ENCODE assay signal across 24 cellular contexts in genomic region chr10:1677307-1677939, GRCh38. TPM values are rescaled to one million over a fixed set of nuclear protein-coding genes. Genes with fewer than 3 reads are reported as not detected.
DNase-seq lines count a peak whose midpoint lies in the region; ATAC-seq and TF ChIP-seq lines count a peak whose summit lies in the region.
"Had no signal": no experiment of that assay in that cellular context is flagged by ENCODE, and none has a peak within 500 bp of the region (broad histone marks: within the 10 kb centered on the region; RNA-seq: fewer than 3 reads in every experiment).

No MANE protein-coding gene starts in this region.

- TF ChIP-seq CTCF in GM23338 (conservative IDR thresholded peaks at IDR 0.05; ENCODE audit: low read depth in 2 of 2): no peak
- TF ChIP-seq CTCF in OCI-LY1 (IDR thresholded peaks at IDR 0.05; ENCODE audit: low read length): no peak
- no peak for TF ChIP-seq CTCF in hepatocyte (IDR thresholded peaks at IDR 0.05; ENCODE audit: poor library complexity)
- TF ChIP-seq CTCF in Caco-2 (IDR thresholded peaks at IDR 0.05; ENCODE audit: insufficient read depth in 1 of 2, low read depth in 1 of 2, low read length in 1 of 2, severe bottlenecking in 1 of 2, unreplicated experiment in 1 of 2): no peak

- H3K9ac ChIP-seq in OCI-LY1 (ENCODE audit: low read length): peak overlapping the region; percentile 81

- H4K20me1 ChIP-seq in GM23338 (replicated peaks; ENCODE audit: insufficient read depth): no peaks in the 10 kb centered on the region
- H4K20me1 ChIP-seq in OCI-LY1 (ENCODE audit: insufficient read depth, low read length): no peaks in the 10 kb centered on the region
- H4K20me1 ChIP-seq in hepatocyte (ENCODE audit: insufficient read depth, poor library complexity, severe bottlenecking): no peaks in the 10 kb centered on the region

- H3K9me2 ChIP-seq in GM23338 (ENCODE audit: insufficient read depth) (no peaks in the 10 kb centered on the region), OCI-LY1 (ENCODE audit: low read depth, low read length) (no peaks in the 10 kb centered on the region), hepatocyte (replicated peaks; ENCODE audit: insufficient read depth) (no peaks in the 10 kb centered on the region)

- H3K27me3 Mint-ChIP-seq in GM23338 (ENCODE audit: insufficient read depth, low read depth, poor library complexity) (peaks cover 3% of the 10 kb centered on the region), memory B cell (peaks cover 16% of the 10 kb centered on the region), Caco-2 (ENCODE audit: insufficient read depth, unreplicated experiment) (peaks cover 21% of the 10 kb centered on the region)
- H3K27me3 Mint-ChIP-seq in activated T-cell treated with anti-CD3 and anti-CD28 coated beads, Interleukin-2, amount 50 U/mL, for 4 hours (ENCODE audit: low read depth): peaks cover 6% of the 10 kb centered on the region

- 84% methylated on average over 6 of the region's 6 CpGs for WGBS in hepatocyte (ENCODE audit: low lambda C conversion rate, missing lambda C conversion rate)

- no peak overlapping the region for H3K4me2 ChIP-seq in GM23338
- peak overlapping the region; percentile 88 for H3K4me2 ChIP-seq in OCI-LY1 (ENCODE audit: low read length)
- H3K4me2 ChIP-seq in hepatocyte: no peak overlapping the region

- H3K4me3 ChIP-seq in GM23338: no peak overlapping the region
- peak overlapping the region; percentile 74 for H3K4me3 ChIP-seq in OCI-LY1 (ENCODE audit: low read depth, low read length, poor library complexity, severe bottlenecking)
- H3K4me3 ChIP-seq in hepatocyte: no peak overlapping the region
- H3K4me3 ChIP-seq in Caco-2 (ENCODE audit: low read depth, low read length): no peak overlapping the region
- H3K4me3 ChIP-seq: SJSA1 had no signal

- no peak overlapping the region for H3K27ac ChIP-seq in GM23338 (ENCODE audit: low read depth)
- H3K27ac ChIP-seq in OCI-LY1 (ENCODE audit: low read depth, low read length, poor library complexity, severe bottlenecking): peak overlapping the region; percentile 87
- H3K27ac ChIP-seq in hepatocyte: no peak overlapping the region
- H3K27ac ChIP-seq: 22Rv1, RWPE1, SJSA1 had no signal

- H3K27me3 ChIP-seq in GM23338 (ENCODE audit: insufficient read depth): no peaks in the 10 kb centered on the region
- H3K27me3 ChIP-seq in OCI-LY1 (ENCODE audit: insufficient read depth, low read length): no peaks in the 10 kb centered on the region
- no peaks in the 10 kb centered on the region for H3K27me3 ChIP-seq in hepatocyte
- H3K27me3 ChIP-seq in Caco-2 (replicated peaks; ENCODE audit: control insufficient read depth, insufficient read depth, low read length): no peaks in the 10 kb centered on the region

- POLR2A ChIA-PET in Caco-2 (lab: Charles Lee): no interaction called here

- no peaks in the 10 kb centered on the region for H3K9me3 ChIP-seq in OCI-LY1 (ENCODE audit: low read length)
- no peaks in the 10 kb centered on the region for H3K9me3 ChIP-seq in hepatocyte (ENCODE audit: low read depth)
- H3K9me3 ChIP-seq in Caco-2: no peaks in the 10 kb centered on the region
- H3K9me3 ChIP-seq: SJSA1 had no signal

- CTCF ChIA-PET in Caco-2 (lab: Charles Lee): no interaction called here

- H3K4me3 Mint-ChIP-seq in GM23338 (no peak overlapping the region), memory B cell (no peak overlapping the region), Caco-2 (ENCODE audit: unreplicated experiment) (no peak overlapping the region)
- H3K4me3 Mint-ChIP-seq in activated T-cell treated with anti-CD3 and anti-CD28 coated beads, Interleukin-2, amount 50 U/mL, for 4 hours: no peak overlapping the region
- H3K4me3 Mint-ChIP-seq: CD4-positive, alpha-beta memory T cell had no signal

- intact Hi-C loops in Caco-2 (cut with micrococcal nuclease; ENCODE audit: unreplicated experiment): no loop called here

- H3K36me3 ChIP-seq in GM23338 (ENCODE audit: insufficient read depth) (no peaks in the 10 kb centered on the region), OCI-LY1 (ENCODE audit: insufficient read depth, low read length) (peaks cover 37% of the 10 kb centered on the region), hepatocyte (replicated peaks; ENCODE audit: insufficient read depth, low read depth) (no peaks in the 10 kb centered on the region), Caco-2 (ENCODE audit: control insufficient read depth, insufficient read depth, low read length) (no peaks in the 10 kb centered on the region)
- H3K36me3 ChIP-seq: SJSA1 had no signal

- H3K27ac Mint-ChIP-seq in GM23338: no peak overlapping the region
- H3K27ac Mint-ChIP-seq in memory B cell: no peak overlapping the region
- H3K27ac Mint-ChIP-seq in Caco-2 (ENCODE audit: unreplicated experiment): no peak overlapping the region
- H3K27ac Mint-ChIP-seq: CD4-positive, alpha-beta memory T cell had no signal

- no peaks in the 10 kb centered on the region for H3K36me3 Mint-ChIP-seq in GM23338 (ENCODE audit: low read depth)
- peaks cover 3% of the 10 kb centered on the region for H3K36me3 Mint-ChIP-seq in memory B cell
- no peaks in the 10 kb centered on the region for H3K36me3 Mint-ChIP-seq in Caco-2 (ENCODE audit: insufficient read depth, unreplicated experiment)
- no peaks in the 10 kb centered on the region for H3K36me3 Mint-ChIP-seq in activated T-cell treated with anti-CD3 and anti-CD28 coated beads, Interleukin-2, amount 50 U/mL, for 4 hours (ENCODE audit: insufficient read depth)
- H3K36me3 Mint-ChIP-seq: CD4-positive, alpha-beta memory T cell had no signal

- H3K4me1 ChIP-seq in GM23338 (ENCODE audit: insufficient read depth) (no peaks in the 10 kb centered on the region), OCI-LY1 (ENCODE audit: insufficient read depth, low read length, severe bottlenecking) (peaks cover 60% of the 10 kb centered on the region), hepatocyte (ENCODE audit: insufficient read depth) (no peaks in the 10 kb centered on the region), Caco-2 (no peaks in the 10 kb centered on the region)
- H3K4me1 ChIP-seq: SJSA1 had no signal

- H3F3A ChIP-seq in GM23338 (replicated peaks; ENCODE audit: low read depth) (no peaks in the 10 kb centered on the region), OCI-LY1 (ENCODE audit: insufficient read depth, low read length) (no peaks in the 10 kb centered on the region)

- ATAC-seq in GM23338: peak; percentile 28; the same call in 1 of the 3 replicates
- peak; percentile 75 for ATAC-seq in memory B cell (ENCODE audit: low read depth)
- ATAC-seq in activated T-cell treated with anti-CD3 and anti-CD28 coated beads, Interleukin-2, amount 50 U/mL, for 4 hours: no peak
- ATAC-seq: HCT116, PC-3 had no signal

- BruUV-seq in Caco-2 (replicated peaks; lab: Mats Ljungman, UMichigan): no TSS peak

- DNase-seq in NCI-H1092 treated with DMSO at 0.1 percent for 48 hours (lab: John Stamatoyannopoulos, UW) (peak; percentile 8), NCI-H1092 (lab: John Stamatoyannopoulos, UW) (no peak), GM23338 (ENCODE audit: low spot score) (no peak), memory B cell (ENCODE audit: low spot score in 2 of 2) (no peak), hepatocyte (ENCODE audit: low spot score) (no peak), Caco-2 (no peak)
- no peak for DNase-seq in activated T-cell treated with anti-CD3 and anti-CD28 coated beads, Interleukin-2, amount 50 U/mL, for 4 hours
- DNase-seq: CD4-positive, alpha-beta memory T cell; DND-41; IMR-90; Kasumi-1; MM.1S; NCI-H2029; NCI-H2227 treated with DMSO at 0.1 percent for 48 hours; NCI-H69; PC-3; SW 1271 had no signal

- peaks cover 19% of the 10 kb centered on the region for H3K4me1 Mint-ChIP-seq in GM23338
- peaks cover 20% of the 10 kb centered on the region for H3K4me1 Mint-ChIP-seq in memory B cell
- H3K4me1 Mint-ChIP-seq in Caco-2 (ENCODE audit: low read depth, unreplicated experiment): peaks cover 7% of the 10 kb centered on the region
- peaks cover 2% of the 10 kb centered on the region for H3K4me1 Mint-ChIP-seq in activated T-cell treated with anti-CD3 and anti-CD28 coated beads, Interleukin-2, amount 50 U/mL, for 4 hours (ENCODE audit: low read depth)

- H3K9me3 Mint-ChIP-seq in GM23338 (no peaks in the 10 kb centered on the region), memory B cell (no peaks in the 10 kb centered on the region), Caco-2 (ENCODE audit: unreplicated experiment) (no peaks in the 10 kb centered on the region)
- H3K9me3 Mint-ChIP-seq in activated T-cell treated with anti-CD3 and anti-CD28 coated beads, Interleukin-2, amount 50 U/mL, for 4 hours: no peaks in the 10 kb centered on the region

- H2AFZ ChIP-seq in GM23338 (no peak overlapping the region), OCI-LY1 (ENCODE audit: low read length) (no peak overlapping the region), hepatocyte (no peak overlapping the region)

- H3K79me2 ChIP-seq in GM23338 (replicated peaks; ENCODE audit: insufficient read depth): no peaks in the 10 kb centered on the region
- no peaks in the 10 kb centered on the region for H3K79me2 ChIP-seq in OCI-LY1 (ENCODE audit: insufficient read depth, low read length)
- H3K79me2 ChIP-seq in hepatocyte: no peaks in the 10 kb centered on the region

RNA-seq across cellular contexts. Expression of gene ADARB2, which starts 59.9 kb away (rescaled TPM):
- total RNA-seq in GM23338 (2014; rRNA removed; shearing (Covaris generic)): 1.6 and 5.0 TPM in 2 replicates
- polyA plus RNA-seq in GM23338 (2016; fragmentation: Nextera tagmentation; extraction: Ambion mirVana) (1.7 and 2.0 TPM in 2 replicates), hepatocyte (0.10 and 0.48 TPM in 2 replicates)
- total RNA-seq in hepatocyte (0.13 and 1.4 TPM in 2 replicates), Caco-2 (2022) (0.27 and 0.42 TPM in 2 replicates)
- under 1 TPM in 2 of 3 donors, not detected in 1; 0.03 to 0.05 TPM for total RNA-seq in activated T-cell treated with anti-CD3 and anti-CD28 coated beads, Interleukin-2, amount 50 U/mL, for 4 hours
- total RNA-seq: HT1080, IMR-90, PC-3, SJSA1 had no signal
- polyA plus RNA-seq: BJ; CD4-positive, alpha-beta memory T cell; IMR-90 had no signal

Comparison
In these comparisons a context has a peak if more than half of its experiments do, and no peak if none do; other contexts are left out.
1. ATAC-seq: peak in GM23338 (single experiment) and memory B cell (single experiment); none in activated T-cell treated with anti-CD3 and anti-CD28 coated beads, Interleukin-2, amount 50 U/mL, for 4 hours (0 of 2).